ENCODE assay signal across 31 cellular contexts in genomic region chr16:28058839-28059589, GRCh38. TPM values are rescaled to one million over a fixed set of nuclear protein-coding genes. Genes with fewer than 3 reads are reported as not detected.
"Had no signal": no experiment of that assay in that cellular context is flagged by ENCODE, and none has a peak within 500 bp of the region (broad histone marks: within the 10 kb centered on the region; RNA-seq: fewer than 3 reads in every experiment).

No MANE protein-coding gene starts in this region.

- DNase-seq: activated CD4-positive, alpha-beta T cell treated with anti-CD3 and anti-CD28 coated beads, Interleukin-2, amount 10 ng/mL, durations not matched to agents 7 days and 5 days; activated effector memory CD4-positive, alpha-beta T cell treated with Interleukin-2 at 50 U/mL for 16 hours; activated naive CD4-positive, alpha-beta T cell treated with anti-CD3 and anti-CD28 coated beads for 36 hours; activated naive CD8-positive, alpha-beta T cell treated with anti-CD3 and anti-CD28 coated beads, Interleukin-2, amount 10 ng/mL, durations not matched to agents 7 days and 5 days; activated T-cell treated with anti-CD3 and anti-CD28 coated beads, Interleukin-2, amount 50 U/mL, for 48 hours; amniotic stem cell; brain microvascular endothelial cell; cortex of kidney; effector memory CD8-positive, alpha-beta T cell; erythroblast; gastrocnemius medialis; islet precursor cell; left ventricle myocardium inferior; mesendoderm; right lobe of liver; stimulated activated CD4-positive, alpha-beta T cell treated with anti-CD3 and anti-CD28 coated beads, Interleukin-1b, Interleukin-23, amount 100 ng/mL, for 48 hours; T-helper 1 cell; T1000; transverse colon; WERI-Rb-1 had no signal

- FAIRE-seq: astrocyte had no signal

- H3K27ac Mint-ChIP-seq: activated CD4-positive, alpha-beta T cell treated with anti-CD3 and anti-CD28 coated beads, Interleukin-2, amount 10 ng/mL, durations not matched to agents 7 days and 5 days; activated naive CD4-positive, alpha-beta T cell treated with anti-CD3 and anti-CD28 coated beads for 36 hours; activated naive CD8-positive, alpha-beta T cell treated with anti-CD3 and anti-CD28 coated beads, Interleukin-2, amount 10 ng/mL, durations not matched to agents 7 days and 5 days; effector memory CD8-positive, alpha-beta T cell; natural killer cell treated with Interleukin-12 subunit alpha and Interleukin-12 subunit beta and Interleukin-15 and Interleukin-18, amount 100 ng/mL, for 72 hours; progenitor cell of endocrine pancreas; stimulated activated naive CD8-positive, alpha-beta T cell treated with anti-CD3 and anti-CD28 coated beads, Interleukin-15, Interleukin-2, amounts not matched to agents 100 ng/mL and 50 ng/mL, for 24 hours had no signal

- H3K36me3 ChIP-seq: brain microvascular endothelial cell, gastrocnemius medialis, left ventricle myocardium inferior, right lobe of liver, suprapubic skin, transverse colon, WERI-Rb-1 had no signal

- H3K9me3 ChIP-seq: gastrocnemius medialis, left ventricle myocardium inferior, right lobe of liver, suprapubic skin, transverse colon had no signal

- H3K4me2 ChIP-seq: hepatocyte had no signal

- H3K9me3 Mint-ChIP-seq: activated CD4-positive, alpha-beta T cell treated with anti-CD3 and anti-CD28 coated beads, Interleukin-2, amount 10 ng/mL, durations not matched to agents 7 days and 5 days; activated naive CD4-positive, alpha-beta T cell treated with anti-CD3 and anti-CD28 coated beads for 36 hours; activated naive CD8-positive, alpha-beta T cell treated with anti-CD3 and anti-CD28 coated beads, Interleukin-2, amount 10 ng/mL, durations not matched to agents 7 days and 5 days; effector memory CD8-positive, alpha-beta T cell; natural killer cell treated with Interleukin-12 subunit alpha and Interleukin-12 subunit beta and Interleukin-15 and Interleukin-18, amount 100 ng/mL, for 72 hours; stimulated activated naive CD8-positive, alpha-beta T cell treated with anti-CD3 and anti-CD28 coated beads, Interleukin-15, Interleukin-2, amounts not matched to agents 100 ng/mL and 50 ng/mL, for 24 hours had no signal

- H3K4me1 ChIP-seq: gastrocnemius medialis, right lobe of liver had no signal

- ATAC-seq: activated CD4-positive, CD25-positive, alpha-beta regulatory T cell treated with anti-CD3 and anti-CD28 coated beads, Interleukin-2, amount 50 U/mL, for 24 hours; effector memory CD8-positive, alpha-beta T cell; gastrocnemius medialis had no signal

- H3K4me3 Mint-ChIP-seq: activated CD4-positive, alpha-beta T cell treated with anti-CD3 and anti-CD28 coated beads, Interleukin-2, amount 10 ng/mL, durations not matched to agents 7 days and 5 days; activated naive CD4-positive, alpha-beta T cell treated with anti-CD3 and anti-CD28 coated beads for 36 hours; activated naive CD8-positive, alpha-beta T cell treated with anti-CD3 and anti-CD28 coated beads, Interleukin-2, amount 10 ng/mL, durations not matched to agents 7 days and 5 days; effector memory CD8-positive, alpha-beta T cell; natural killer cell treated with Interleukin-12 subunit alpha and Interleukin-12 subunit beta and Interleukin-15 and Interleukin-18, amount 100 ng/mL, for 72 hours; stimulated activated naive CD8-positive, alpha-beta T cell treated with anti-CD3 and anti-CD28 coated beads, Interleukin-15, Interleukin-2, amounts not matched to agents 100 ng/mL and 50 ng/mL, for 24 hours had no signal

- H3K4me3 ChIP-seq: gastrocnemius medialis, hepatocyte, left ventricle myocardium inferior, lung, right lobe of liver, suprapubic skin, transverse colon had no signal

- H3K36me3 Mint-ChIP-seq: activated naive CD8-positive, alpha-beta T cell treated with anti-CD3 and anti-CD28 coated beads, Interleukin-2, amount 10 ng/mL, durations not matched to agents 7 days and 5 days; natural killer cell treated with Interleukin-12 subunit alpha and Interleukin-12 subunit beta and Interleukin-15 and Interleukin-18, amount 100 ng/mL, for 72 hours had no signal

- H3K4me1 Mint-ChIP-seq: activated CD4-positive, alpha-beta T cell treated with anti-CD3 and anti-CD28 coated beads, Interleukin-2, amount 10 ng/mL, durations not matched to agents 7 days and 5 days; activated naive CD8-positive, alpha-beta T cell treated with anti-CD3 and anti-CD28 coated beads, Interleukin-2, amount 10 ng/mL, durations not matched to agents 7 days and 5 days had no signal

- H3K27ac ChIP-seq: brain microvascular endothelial cell, gastrocnemius medialis, hepatocyte, left ventricle myocardium inferior, right lobe of liver, suprapubic skin, transverse colon, WERI-Rb-1 had no signal

RNA-seq across cellular contexts. Expression of gene GSG1L, which starts 4.5 kb away (rescaled TPM):
- total RNA-seq: activated CD4-positive, alpha-beta T cell treated with anti-CD3 and anti-CD28 coated beads, Interleukin-2, amount 10 ng/mL, durations not matched to agents 7 days and 5 days; activated naive CD4-positive, alpha-beta T cell treated with anti-CD3 and anti-CD28 coated beads for 36 hours; activated naive CD8-positive, alpha-beta T cell treated with anti-CD3 and anti-CD28 coated beads, Interleukin-2, amount 10 ng/mL, durations not matched to agents 7 days and 5 days; astrocyte; chondrocyte; gastrocnemius medialis; hepatocyte; natural killer cell treated with Interleukin-12 subunit alpha and Interleukin-12 subunit beta and Interleukin-15 and Interleukin-18, amount 100 ng/mL, for 72 hours; osteocyte; renal cortical epithelial cell; transverse colon had no signal
- polyA plus RNA-seq: hepatocyte had no signal
